ENCODE assay signal across 2 cellular contexts in genomic region chr5:75275147-75275546, GRCh38.
TF ChIP-seq lines count a peak whose summit lies in the region.

No MANE protein-coding gene starts in this region.

TF ChIP-seq in HepG2, 621 proteins besides CTCF, POLR2A, EP300 and RAD21:
- TF ChIP-seq ZBTB4 (CRISPR knock-in tag; IDR thresholded peaks at IDR 0.05; ENCODE audit: borderline replicate concordance) (no peak), MAFF (IDR thresholded peaks at IDR 0.05; ENCODE audit: low read depth, low read length) (peak; percentile 87), MAFK (conservative IDR thresholded peaks at IDR 0.05 in 1 of 2, IDR thresholded peaks at IDR 0.05 in 1 of 2; ENCODE audit: low read length in 2 of 2) (peak; percentile 75 to 84)

TF ChIP-seq in IMR-90, 13 proteins besides CTCF, POLR2A, EP300 and RAD21:
- no peak for TF ChIP-seq MXI1 (IDR thresholded peaks at IDR 0.05; ENCODE audit: borderline replicate concordance, low read depth, low read length)
- TF ChIP-seq MAFK (IDR thresholded peaks at IDR 0.05; ENCODE audit: low read depth, low read length): peak; percentile 35; the same call in 1 of the 2 replicates
- no peak for TF ChIP-seq USF2 (IDR thresholded peaks at IDR 0.05; ENCODE audit: low read depth, low read length)
- no peak for TF ChIP-seq SMC3 (IDR thresholded peaks at IDR 0.05; ENCODE audit: low read depth, low read length)
- TF ChIP-seq CHD1 (IDR thresholded peaks at IDR 0.05; ENCODE audit: low read depth, low read length): no peak
TF ChIP-seq in IMR-90: peak in this region for 1.
